Comparison of ENCODE assay signal across 1 cellular context in the genomic region with DNA sequence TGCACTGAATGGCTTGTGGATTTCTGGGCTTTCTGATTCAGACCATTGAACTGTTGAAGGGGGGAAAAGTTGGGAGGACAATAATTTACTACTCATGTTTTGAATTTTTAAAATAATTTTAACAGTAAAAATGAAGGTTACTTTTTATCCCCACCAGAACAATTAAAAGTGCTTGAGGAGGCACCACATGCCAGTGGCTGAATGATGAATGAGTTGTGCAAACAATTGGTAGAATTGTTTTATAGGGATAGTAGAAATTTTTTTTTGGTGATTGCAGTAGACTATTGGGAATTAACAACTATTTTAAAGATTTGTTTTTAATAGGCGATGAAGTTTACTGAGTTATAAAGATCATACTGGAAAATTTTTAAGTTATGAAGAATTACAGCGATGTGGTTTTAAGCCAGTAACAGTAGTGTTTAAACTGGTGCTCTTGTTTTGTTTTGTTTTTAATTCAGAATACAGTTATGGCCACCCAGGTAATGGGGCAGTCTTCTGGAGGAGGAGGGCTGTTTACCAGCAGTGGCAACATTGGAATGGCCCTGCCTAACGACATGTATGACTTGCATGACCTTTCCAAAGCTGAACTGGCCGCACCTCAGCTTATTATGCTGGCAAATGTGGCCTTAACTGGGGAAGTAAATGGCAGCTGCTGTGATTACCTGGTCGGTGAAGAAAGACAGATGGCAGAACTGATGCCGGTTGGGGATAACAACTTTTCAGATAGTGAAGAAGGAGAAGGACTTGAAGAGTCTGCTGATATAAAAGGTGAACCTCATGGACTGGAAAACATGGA.
TF ChIP-seq lines count a peak whose summit lies in the region.

No MANE protein-coding gene starts in this region.

TF ChIP-seq in IMR-90, 13 proteins besides CTCF, POLR2A, EP300 and RAD21 (continued from another document):
- no peak for TF ChIP-seq MAFK (IDR thresholded peaks at IDR 0.05; ENCODE audit: low read depth, low read length)
- TF ChIP-seq, protein P1, sequence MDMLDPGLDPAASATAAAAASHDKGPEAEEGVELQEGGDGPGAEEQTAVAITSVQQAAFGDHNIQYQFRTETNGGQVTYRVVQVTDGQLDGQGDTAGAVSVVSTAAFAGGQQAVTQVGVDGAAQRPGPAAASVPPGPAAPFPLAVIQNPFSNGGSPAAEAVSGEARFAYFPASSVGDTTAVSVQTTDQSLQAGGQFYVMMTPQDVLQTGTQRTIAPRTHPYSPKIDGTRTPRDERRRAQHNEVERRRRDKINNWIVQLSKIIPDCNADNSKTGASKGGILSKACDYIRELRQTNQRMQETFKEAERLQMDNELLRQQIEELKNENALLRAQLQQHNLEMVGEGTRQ (IDR thresholded peaks at IDR 0.05; ENCODE audit: low read depth, low read length): no peak
- TF ChIP-seq BHLHE40 (IDR thresholded peaks at IDR 0.05; ENCODE audit: low read depth, low read length): no peak
- TF ChIP-seq CHD1 (IDR thresholded peaks at IDR 0.05; ENCODE audit: low read depth, low read length): no peak
TF ChIP-seq in IMR-90: peak in this region for 0.
